8 cellular contexts compared by ENCODE assay signal in genomic region chr2:169828141-169828811, GRCh38. TPM values are rescaled to one million over a fixed set of nuclear protein-coding genes. Genes with fewer than 3 reads are reported as not detected.
DNase-seq lines count a peak whose midpoint lies in the region; ATAC-seq and TF ChIP-seq lines count a peak whose summit lies in the region.

No MANE protein-coding gene starts in this region.

- 0 to 1% methylated on average over 13 of the region's 13 CpGs for WGBS in body of pancreas, 2 donors

- H2AFZ ChIP-seq in KMS-11 (ENCODE audit: low read depth): no peak overlapping the region

- H3K4me3 ChIP-seq in KMS-11 (IDR thresholded peaks at IDR 0.05; ENCODE audit: insufficient read depth, low read depth, low read length) (peak overlapping the region; percentile 69), body of pancreas (peak overlapping the region; percentile 63 to 86), iPS-15b (ENCODE audit: low read depth, low read length) (peak overlapping the region; percentile 82), gastrocnemius medialis (peak overlapping the region; percentile 84 to 99 (median 90))

- peak overlapping the region; percentile 47; the same call in 1 of the 2 replicates for H3K27ac ChIP-seq in KMS-11
- H3K27ac ChIP-seq in body of pancreas: peak overlapping the region; percentile 43 to 90 (median 70)
- H3K27ac ChIP-seq in gastrocnemius medialis: peak overlapping the region; percentile 97 to 98 (median 98)

- H3K36me3 ChIP-seq in KMS-11 (ENCODE audit: insufficient read depth) (no peaks in the 10 kb centered on the region), body of pancreas (replicated peaks in 1 of 2; ENCODE audit: insufficient read depth in 1 of 2, low read depth in 2 of 2) (no peaks in the 10 kb centered on the region), iPS-15b (ENCODE audit: control insufficient read depth, insufficient read depth, low read length) (peaks cover 2% of the 10 kb centered on the region), gastrocnemius medialis (no peaks in the 10 kb centered on the region)

- DNase-seq in AG08395 (ENCODE audit: low spot score) (peak; percentile 53), body of pancreas (peak in 3 of 4 donors; percentile 27 to 49 (median 40)), gastrocnemius medialis (peak; percentile 59 to 64), middle frontal gyrus (ENCODE audit: extremely low spot score, low spot score) (no peak)

- in situ Hi-C loops in gastrocnemius medialis (cut with MboI; ENCODE audit: low sequenced_read_pairs in 4 of 4): loop anchor here in 1 of 4 donors (10.0 kb wide), 1 partner anchor 97 kb away; no protein-coding TSS in a partner anchor

- peaks cover 35% of the 10 kb centered on the region for H3K4me1 Mint-ChIP-seq in T-helper 1 cell treated with Interleukin-12 subunit alpha and Interleukin-12 subunit beta and Interleukin-4 antibody, amounts not matched to agents 30 μg/mL and 1 μg/mL, for 36 hours (ENCODE audit: low read depth)

- H3K9me3 Mint-ChIP-seq in T-helper 1 cell treated with Interleukin-12 subunit alpha and Interleukin-12 subunit beta and Interleukin-4 antibody, amounts not matched to agents 30 μg/mL and 1 μg/mL, for 36 hours: no peaks in the 10 kb centered on the region

- H4K20me1 ChIP-seq in KMS-11 (ENCODE audit: insufficient read depth): peaks cover 7% of the 10 kb centered on the region; the same call in 1 of the 2 replicates

- TF ChIP-seq POLR2A in body of pancreas (IDR thresholded peaks at IDR 0.05) (no peak), gastrocnemius medialis (IDR thresholded peaks at IDR 0.05) (peak; percentile 56 to 65)

- peaks cover 66% of the 10 kb centered on the region for H3K79me2 ChIP-seq in KMS-11 (ENCODE audit: insufficient read depth, low read depth)

- peak overlapping the region; percentile 92 for H3K27ac Mint-ChIP-seq in T-helper 1 cell treated with Interleukin-12 subunit alpha and Interleukin-12 subunit beta and Interleukin-4 antibody, amounts not matched to agents 30 μg/mL and 1 μg/mL, for 36 hours

- TF ChIP-seq CTCF in KMS-11 (conservative IDR thresholded peaks at IDR 0.05; ENCODE audit: low read depth, low read length): no peak
- TF ChIP-seq CTCF in body of pancreas (IDR thresholded peaks at IDR 0.05): no peak
- TF ChIP-seq CTCF in gastrocnemius medialis (IDR thresholded peaks at IDR 0.05 in 4 of 5, conservative IDR thresholded peaks at IDR 0.05 in 1 of 5): no peak

- H3K27me3 ChIP-seq in KMS-11 (ENCODE audit: insufficient read depth, low read depth) (no peaks in the 10 kb centered on the region), body of pancreas (no peaks in the 10 kb centered on the region), iPS-15b (ENCODE audit: control insufficient read depth, insufficient read depth, low read length) (peaks cover 4% of the 10 kb centered on the region), gastrocnemius medialis (no peaks in the 10 kb centered on the region)

- intact Hi-C loops in body of pancreas (cut with DNase I): loop anchor here (10.0 kb wide), 1 partner anchor 97 kb away; no protein-coding TSS in a partner anchor
- intact Hi-C loops in gastrocnemius medialis (cut with DNase I; ENCODE audit: low total_unique reads): loop anchor here (5.0 to 10.0 kb wide), 3 partner anchors 49 to 313 kb away; partner anchors contain the start of gene PPIG

- H3K4me3 Mint-ChIP-seq in T-helper 1 cell treated with Interleukin-12 subunit alpha and Interleukin-12 subunit beta and Interleukin-4 antibody, amounts not matched to agents 30 μg/mL and 1 μg/mL, for 36 hours: peak overlapping the region; percentile 99

- H3K4me2 ChIP-seq in KMS-11: peak overlapping the region; percentile 49

- H3K9me3 ChIP-seq in body of pancreas (no peaks in the 10 kb centered on the region), iPS-15b (ENCODE audit: control insufficient read depth, insufficient read depth, low read length) (no peaks in the 10 kb centered on the region), gastrocnemius medialis (no peaks in the 10 kb centered on the region)

- H3K9ac ChIP-seq in KMS-11 (peak overlapping the region; percentile 67; the same call in 1 of the 2 replicates), iPS-15b (ENCODE audit: low read depth, low read length) (no peak overlapping the region)

- peak; percentile 24 for ATAC-seq in GM18909 (IDR thresholded peaks at IDR 0.05; ENCODE audit: poor library complexity, unreplicated experiment)
- ATAC-seq in body of pancreas: no peak
- ATAC-seq in gastrocnemius medialis: peak; percentile 49 to 66

- H3K36me3 Mint-ChIP-seq in T-helper 1 cell treated with Interleukin-12 subunit alpha and Interleukin-12 subunit beta and Interleukin-4 antibody, amounts not matched to agents 30 μg/mL and 1 μg/mL, for 36 hours (ENCODE audit: low read depth): peaks cover 6% of the 10 kb centered on the region

- peaks cover 40% of the 10 kb centered on the region for H3K4me1 ChIP-seq in KMS-11 (ENCODE audit: low read depth, poor library complexity, severe bottlenecking)
- H3K4me1 ChIP-seq in body of pancreas: peaks cover 36% of the 10 kb centered on the region
- H3K4me1 ChIP-seq in iPS-15b (ENCODE audit: control insufficient read depth, insufficient read depth, low read length): peaks cover 9% of the 10 kb centered on the region
- H3K4me1 ChIP-seq in gastrocnemius medialis: peaks cover 51 to 59% of the 10 kb centered on the region in 2 donors

- H3K27me3 Mint-ChIP-seq in T-helper 1 cell treated with Interleukin-12 subunit alpha and Interleukin-12 subunit beta and Interleukin-4 antibody, amounts not matched to agents 30 μg/mL and 1 μg/mL, for 36 hours (ENCODE audit: low read depth): no peaks in the 10 kb centered on the region

RNA-seq across cellular contexts. Expression of gene UBR3, which starts 1.0 kb away (rescaled TPM):
- total RNA-seq in body of pancreas (10 to 100 TPM; 30.1 to 52.1 TPM), gastrocnemius medialis (100 to 1,000 TPM; 178 to 247 (median 187) TPM)

RNA-seq across cellular contexts. Expression of gene METTL5, which starts 3.6 kb away (rescaled TPM):
- 10 to 100 TPM; 12.5 to 28.3 TPM for total RNA-seq in body of pancreas
- total RNA-seq in gastrocnemius medialis: 10 to 100 TPM; 24.8 to 63.7 (median 40.9) TPM

RNA-seq across cellular contexts. Expression of gene SSB, which starts 29.6 kb away (rescaled TPM):
- total RNA-seq in body of pancreas (10 to 100 TPM; 36.6 to 46.4 TPM), gastrocnemius medialis (10 to 100 TPM; 35.5 to 36.7 (median 36.1) TPM)

Comparison
In these comparisons a context has a peak if more than half of its experiments do, and no peak if none do; other contexts are left out.
1. H3K27ac ChIP-seq: peak in every context shown above with its lines; median percentile 98 in gastrocnemius medialis; 70 in body of pancreas; 47 in KMS-11.
2. POLR2A ChIP-seq: peak in gastrocnemius medialis (2 of 2); none in body of pancreas (0 of 3).
3. Peak in every context shown above with its lines, with median percentiles within 50 percentile points of each other: H3K4me3 ChIP-seq.